ENCODE assay signal across 27 cellular contexts in the genomic region with DNA sequence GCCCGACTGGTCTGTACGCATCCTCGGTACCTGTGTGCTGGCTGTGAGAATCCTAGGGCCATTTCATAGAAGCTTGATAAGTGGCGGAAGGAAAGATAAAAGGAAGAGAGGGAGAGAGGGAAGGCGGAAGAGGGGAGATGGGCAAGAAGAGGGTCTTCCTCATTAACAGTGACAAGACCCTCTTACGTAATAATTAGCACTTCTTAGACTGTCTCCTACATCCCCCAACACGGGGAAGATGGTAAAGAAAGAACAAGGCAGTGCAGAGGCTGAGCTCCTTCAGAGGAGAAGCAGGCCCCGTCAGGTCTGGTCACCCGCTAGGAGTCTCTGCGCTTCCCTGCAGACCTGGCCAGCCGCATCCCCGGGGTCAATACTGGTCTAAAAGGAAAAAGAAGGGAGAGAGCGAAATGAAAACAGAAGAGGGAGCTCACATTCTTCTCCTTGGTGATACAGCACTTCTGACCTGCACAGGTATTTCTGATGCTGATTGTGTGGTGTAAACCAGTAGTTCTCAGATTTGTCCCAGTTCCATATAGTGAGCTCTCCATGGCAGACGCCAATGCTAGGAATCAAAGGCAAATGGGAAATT. TPM values are rescaled to one million over a fixed set of nuclear protein-coding genes. Genes with fewer than 3 reads are reported as not detected.
"Had no signal": no experiment of that assay in that cellular context is flagged by ENCODE, and none has a peak within 500 bp of the region (broad histone marks: within the 10 kb centered on the region; RNA-seq: fewer than 3 reads in every experiment).

No MANE protein-coding gene starts in this region.

- H3K4me3 ChIP-seq: ascending aorta, coronary artery, gastrocnemius medialis, heart left ventricle, prostate gland, right atrium auricular region, thyroid gland had no signal

- ATAC-seq: esophagus mucosa, gastrocnemius medialis, heart left ventricle had no signal

- H3K9me3 ChIP-seq: ascending aorta, gastrocnemius medialis, prostate gland, right atrium auricular region, thyroid gland had no signal

- H3K27me3 ChIP-seq: ascending aorta, gastrocnemius medialis, heart left ventricle, right atrium auricular region, thyroid gland had no signal

- H3K4me1 Mint-ChIP-seq: activated naive CD4-positive, alpha-beta T cell treated with anti-CD3 and anti-CD28 coated beads, Interleukin-2, amount 50 U/mL, for 24 hours; memory B cell had no signal

- DNase-seq: activated CD4-positive, alpha-beta T cell treated with anti-CD3 and anti-CD28 coated beads for 1 hour; activated CD8-positive, alpha-beta memory T cell treated with anti-CD3 and anti-CD28 coated beads for 24 hours; activated CD8-positive, alpha-beta memory T cell treated with anti-CD3 and anti-CD28 coated beads, Interleukin-2, amount 50 U/mL, for 48 hours; activated gamma-delta T cell; activated T-cell treated with anti-CD3 and anti-CD28 coated beads, Interleukin-2, amount 50 U/mL, for 48 hours; gastrocnemius medialis; heart left ventricle; stimulated activated CD4-positive, alpha-beta T cell treated with anti-CD3 and anti-CD28 coated beads, Interleukin-12 subunit alpha, Interleukin-12 subunit beta, amount 100 ng/mL, for 4 hours; stimulated activated CD4-positive, alpha-beta T cell treated with anti-CD3 and anti-CD28 coated beads, Interleukin-1b, Interleukin-23, amount 100 ng/mL, for 48 hours; stimulated activated CD8-positive, alpha-beta memory T cell treated with anti-CD3 and anti-CD28 coated beads, Interleukin-4, amount 100 ng/mL, for 48 hours; stimulated activated naive CD4-positive, alpha-beta T cell; thyroid gland had no signal

- H3K4me1 ChIP-seq: ascending aorta, gastrocnemius medialis, heart left ventricle, prostate gland, right atrium auricular region, thyroid gland had no signal

- H3K36me3 Mint-ChIP-seq: activated naive CD4-positive, alpha-beta T cell treated with anti-CD3 and anti-CD28 coated beads, Interleukin-2, amount 50 U/mL, for 24 hours; memory B cell had no signal

- H3K27me3 Mint-ChIP-seq: activated naive CD4-positive, alpha-beta T cell treated with anti-CD3 and anti-CD28 coated beads, Interleukin-2, amount 50 U/mL, for 24 hours had no signal

- H3K4me3 Mint-ChIP-seq: activated naive CD4-positive, alpha-beta T cell treated with anti-CD3 and anti-CD28 coated beads, Interleukin-2, amount 50 U/mL, for 24 hours; memory B cell had no signal

- H3K36me3 ChIP-seq: ascending aorta, gastrocnemius medialis, heart left ventricle, prostate gland, right atrium auricular region, thyroid gland had no signal

- H3K27ac Mint-ChIP-seq: activated naive CD4-positive, alpha-beta T cell treated with anti-CD3 and anti-CD28 coated beads, Interleukin-2, amount 50 U/mL, for 24 hours; memory B cell had no signal

- H3K9me3 Mint-ChIP-seq: activated naive CD4-positive, alpha-beta T cell treated with anti-CD3 and anti-CD28 coated beads, Interleukin-2, amount 50 U/mL, for 24 hours had no signal

- H3K27ac ChIP-seq: ascending aorta, coronary artery, gastrocnemius medialis, heart left ventricle, prostate gland, right atrium auricular region, thyroid gland had no signal

RNA-seq across cellular contexts. Expression of gene FAM240A, which starts 19.0 kb away (rescaled TPM):
- total RNA-seq: ascending aorta, esophagus mucosa, heart left ventricle, kidney epithelial cell, liver, mononuclear cell, omental fat pad, right atrium auricular region, subcutaneous adipose tissue, ureter had no signal
- polyA plus RNA-seq: adipose tissue, heart left ventricle, liver, neural cell had no signal

RNA-seq across cellular contexts. Expression of gene LRRC2, which starts 27.3 kb away (rescaled TPM):
- total RNA-seq: ascending aorta had no signal
- polyA plus RNA-seq: neural cell had no signal
